ENCODE assay signal across 1 cellular context in the genomic region with DNA sequence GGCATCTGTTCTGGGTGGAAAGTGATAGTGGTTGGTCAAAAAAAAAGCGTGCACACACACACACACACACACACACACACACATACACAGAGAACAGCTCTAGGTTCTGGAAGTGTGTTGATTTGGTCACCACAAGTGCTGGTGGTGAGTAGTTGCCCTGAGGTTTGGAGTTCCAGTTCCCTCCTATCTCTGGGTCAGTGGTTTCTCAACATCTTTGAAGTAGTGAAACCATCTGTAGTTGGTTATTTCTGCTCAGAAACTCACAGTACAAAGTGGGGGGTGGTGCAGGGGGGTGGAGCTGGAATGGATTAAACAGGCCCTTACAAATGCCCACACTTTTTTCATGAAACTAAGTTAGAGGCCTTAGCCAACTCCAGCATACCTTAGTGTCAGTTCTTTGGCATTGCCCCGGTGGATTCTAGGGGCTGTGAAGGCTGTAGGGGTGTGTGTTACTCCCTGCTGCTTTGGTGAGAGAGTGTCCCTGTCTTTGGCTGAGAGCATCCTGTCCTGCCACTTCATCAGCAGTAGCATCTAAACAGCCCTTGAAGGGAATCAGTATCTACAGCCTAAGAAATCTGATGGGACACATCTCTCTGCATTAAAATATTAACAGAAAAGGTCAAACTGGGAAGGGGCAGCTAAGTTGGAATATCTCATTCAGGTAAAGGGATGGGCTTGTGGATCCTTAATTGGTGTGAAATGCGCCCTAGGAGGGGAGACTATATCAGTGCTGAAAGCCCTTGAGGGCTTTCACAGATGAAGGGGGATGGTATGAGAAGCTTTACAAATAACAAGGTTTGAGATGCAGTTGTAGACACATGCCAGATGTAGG.
A peak's percentile ranks its signal among the peaks of the same experiment; 100 is the strongest.
TF ChIP-seq lines count a peak whose summit lies in the region.

No MANE protein-coding gene starts in this region.

TF ChIP-seq in HEK293, 187 proteins besides CTCF, POLR2A, EP300 and RAD21 (continued from another document):
- TF ChIP-seq, protein P1, sequence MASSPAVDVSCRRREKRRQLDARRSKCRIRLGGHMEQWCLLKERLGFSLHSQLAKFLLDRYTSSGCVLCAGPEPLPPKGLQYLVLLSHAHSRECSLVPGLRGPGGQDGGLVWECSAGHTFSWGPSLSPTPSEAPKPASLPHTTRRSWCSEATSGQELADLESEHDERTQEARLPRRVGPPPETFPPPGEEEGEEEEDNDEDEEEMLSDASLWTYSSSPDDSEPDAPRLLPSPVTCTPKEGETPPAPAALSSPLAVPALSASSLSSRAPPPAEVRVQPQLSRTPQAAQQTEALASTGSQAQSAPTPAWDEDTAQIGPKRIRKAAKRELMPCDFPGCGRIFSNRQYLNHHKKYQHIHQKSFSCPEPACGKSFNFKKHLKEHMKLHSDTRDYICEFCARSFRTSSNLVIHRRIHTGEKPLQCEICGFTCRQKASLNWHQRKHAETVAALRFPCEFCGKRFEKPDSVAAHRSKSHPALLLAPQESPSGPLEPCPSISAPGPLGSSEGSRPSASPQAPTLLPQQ (tag by site-specific recombination; IDR thresholded peaks at IDR 0.05) = no peak
- peak; percentile 82 for TF ChIP-seq OSR2 (tag by site-specific recombination; IDR thresholded peaks at IDR 0.05)
- TF ChIP-seq ZNF239 (tag by site-specific recombination; IDR thresholded peaks at IDR 0.05) = no peak
